ENCODE assay signal across 21 cellular contexts in genomic region chr20:59015812-59016711, GRCh38. TPM values are rescaled to one million over a fixed set of nuclear protein-coding genes. Genes with fewer than 3 reads are reported as not detected.
DNase-seq lines count a peak whose midpoint lies in the region; ATAC-seq and TF ChIP-seq lines count a peak whose summit lies in the region.
"Had no signal": no experiment of that assay in that cellular context is flagged by ENCODE, and none has a peak within 500 bp of the region (broad histone marks: within the 10 kb centered on the region; RNA-seq: fewer than 3 reads in every experiment).

No MANE protein-coding gene starts in this region.

- no peak overlapping the region for H2BK5ac ChIP-seq in IMR-90 (ENCODE audit: low read depth, low read length, poor library complexity, severe bottlenecking)

- no peak overlapping the region for H2AK9ac ChIP-seq in IMR-90 (replicated peaks; ENCODE audit: low read depth, low read length, poor library complexity)

- no peak for TF ChIP-seq EP300 in SK-N-SH (IDR thresholded peaks at IDR 0.05; ENCODE audit: borderline replicate concordance in 1 of 2, low read depth in 1 of 2, low read length in 1 of 2)

- dilution Hi-C loops in IMR-90 (cut with HindIII; ENCODE audit: low sequenced_read_pairs, unreplicated experiment) = no loop called here

- H2AK5ac ChIP-seq in IMR-90 (ENCODE audit: low read depth, low read length) = no peak overlapping the region

- no peak overlapping the region for H3K14ac ChIP-seq in IMR-90 (replicated peaks; ENCODE audit: low read depth, low read length)

- H2BK15ac ChIP-seq in IMR-90 (ENCODE audit: low read depth, low read length) = no peak overlapping the region

- in situ Hi-C loops in IMR-90 (cut with MboI; ENCODE audit: low sequenced_read_pairs) = no loop called here

- peaks cover 9% of the 10 kb centered on the region; the same call in 1 of the 2 replicates for H3K79me2 ChIP-seq in SK-N-SH (ENCODE audit: insufficient read depth)
- H3K79me2 ChIP-seq: hepatocyte had no signal

- no peak for TF ChIP-seq POLR2A in IMR-90 (IDR thresholded peaks at IDR 0.05; ENCODE audit: low read depth, low read length)

- no peaks in the 10 kb centered on the region for H3K27me3 Mint-ChIP-seq in activated T-helper 17 cell treated with anti-CD3 and anti-CD28 coated beads, Interleukin-2, amount 50 U/mL, for 72 hours
- H3K27me3 Mint-ChIP-seq in osteocyte (ENCODE audit: unreplicated experiment) = no peaks in the 10 kb centered on the region

- WGBS in SK-N-SH (ENCODE audit: low lambda C conversion rate) = 82% methylated on average over 16 of the region's 16 CpGs
- WGBS in IMR-90 (ENCODE audit: extremely low coverage in 2 of 2, insufficient read length in 1 of 2), 2 experiments = 70% methylated on average over 6 of the region's 16 CpGs; no CpG with 5 or more reads in 1 of the 2 experiments

- H3K4me1 ChIP-seq in SK-N-SH (ENCODE audit: control insufficient read depth in 1 of 2, insufficient read depth in 2 of 2, low read depth in 1 of 2, low read length in 1 of 2) = peaks cover 19 to 44% of the 10 kb centered on the region in 2 experiments; a peak in 3 of 4 replicates
- peaks cover 17% of the 10 kb centered on the region for H3K4me1 ChIP-seq in IMR-90 (ENCODE audit: control insufficient read depth, insufficient read depth, low read length)
- H3K4me1 ChIP-seq: A549 had no signal

- ATAC-seq in SK-N-SH treated with all-trans-retinoic acid at 6 μM for 48 hours (no peak), IMR-90 (ENCODE audit: low read depth) (no peak), GM18873 (IDR thresholded peaks at IDR 0.05; ENCODE audit: low FRiP score, unreplicated experiment) (no peak), HG03442 (IDR thresholded peaks at IDR 0.05; ENCODE audit: unreplicated experiment) (no peak)
- ATAC-seq in activated T-helper 17 cell treated with anti-CD3 and anti-CD28 coated beads, Interleukin-2, amount 50 U/mL, for 72 hours (replicated peaks) = no peak
- ATAC-seq: A549 had no signal

- no peak overlapping the region for H3K18ac ChIP-seq in IMR-90 (ENCODE audit: low read depth, low read length)

- H3K9me3 ChIP-seq in SK-N-SH (no peaks in the 10 kb centered on the region), IMR-90 (ENCODE audit: control insufficient read depth, insufficient read depth, low read length) (no peaks in the 10 kb centered on the region)
- H3K9me3 ChIP-seq: A549, left ventricle myocardium inferior, right atrium auricular region had no signal

- no TSS peak for BruUV-seq in IMR-90 (replicated peaks; lab: Mats Ljungman, UMichigan)

- peaks cover 17% of the 10 kb centered on the region for H3F3A ChIP-seq in SK-N-SH (replicated peaks; ENCODE audit: insufficient read depth)

- POLR2A ChIA-PET in SK-N-SH (lab: Yijun Ruan, JAX) = interaction anchor here (0.5 to 1.7 kb wide), 2 partner anchors 13 to 26 kb away, joined by 3 to 5 read pairs; no protein-coding TSS in a partner anchor
- POLR2A ChIA-PET in IMR-90 (lab: Charles Lee; ENCODE audit: unreplicated experiment) = no interaction called here

- H4K20me1 ChIP-seq in SK-N-SH (ENCODE audit: insufficient read depth) = no peaks in the 10 kb centered on the region
- H4K20me1 ChIP-seq in IMR-90 (ENCODE audit: insufficient read depth, low read length) = peaks cover 6% of the 10 kb centered on the region; the same call in 1 of the 2 replicates

- CTCF ChIA-PET in SK-N-SH (lab: Yijun Ruan, JAX) (interaction anchor here (0.6 to 1.9 kb wide), 4 partner anchors 14 to 207 kb away, joined by 3 to 9 read pairs (median 4); no protein-coding TSS in a partner anchor), IMR-90 (lab: Yijun Ruan, JAX) (no interaction called here)

- peaks cover 0 to 10% of the 10 kb centered on the region in 2 experiments; a peak in 2 of 4 replicates for H3K79me1 ChIP-seq in IMR-90 (ENCODE audit: low read depth in 1 of 2, low read length in 2 of 2)

- intact Hi-C loops in IMR-90 (cut with micrococcal nuclease) = no loop called here

- no peak overlapping the region for H4K91ac ChIP-seq in IMR-90 (ENCODE audit: insufficient read depth, low read depth, low read length)

- H3K27me3 ChIP-seq in SK-N-SH (ENCODE audit: insufficient read depth) (no peaks in the 10 kb centered on the region), IMR-90 (ENCODE audit: control insufficient read depth, insufficient read depth, low read length) (no peaks in the 10 kb centered on the region)
- H3K27me3 ChIP-seq: hepatocyte, right atrium auricular region had no signal

- H2BK120ac ChIP-seq in IMR-90 (ENCODE audit: low read depth, low read length) = no peak overlapping the region

- H4K5ac ChIP-seq in IMR-90 (ENCODE audit: low read depth, low read length) = no peak overlapping the region

- H2BK20ac ChIP-seq in IMR-90 (ENCODE audit: low read depth, low read length) = no peak overlapping the region

- peak overlapping the region; percentile 48 for H3K4me3 Mint-ChIP-seq in activated T-helper 17 cell treated with anti-CD3 and anti-CD28 coated beads, Interleukin-2, amount 50 U/mL, for 72 hours
- H3K4me3 Mint-ChIP-seq in osteocyte (ENCODE audit: unreplicated experiment) = no peak overlapping the region
- H3K4me3 Mint-ChIP-seq: nephron had no signal

- no peaks in the 10 kb centered on the region for H3K9me2 ChIP-seq in SK-N-SH

- DNase-seq in SK-N-SH = peak; percentile 69
- DNase-seq in IMR-90 = no peak
- DNase-seq in osteocyte (ENCODE audit: extremely low spot score, unreplicated experiment) = peak; percentile 73
- DNase-seq in NCI-H1105 treated with DMSO at 0.1 percent for 48 hours (lab: John Stamatoyannopoulos, UW) = no peak
- DNase-seq: KG1; left ventricle myocardium inferior; NCI-H1694 treated with DMSO at 0.1 percent for 48 hours; NCI-H524; Right ventricle myocardium superior; stimulated activated naive CD4-positive, alpha-beta T cell treated with Interleukin-2 at 50 U/mL for 16 hours had no signal

- no peaks in the 10 kb centered on the region for H3K9me3 Mint-ChIP-seq in activated T-helper 17 cell treated with anti-CD3 and anti-CD28 coated beads, Interleukin-2, amount 50 U/mL, for 72 hours
- H3K9me3 Mint-ChIP-seq in osteocyte (ENCODE audit: unreplicated experiment) = no peaks in the 10 kb centered on the region
- H3K9me3 Mint-ChIP-seq: nephron had no signal

- H3K9ac ChIP-seq in SK-N-SH (no peak overlapping the region), IMR-90 (ENCODE audit: low read depth, low read length) (no peak overlapping the region)

- no peak overlapping the region for H4K8ac ChIP-seq in IMR-90 (ENCODE audit: low read depth in 2 of 2, low read length in 2 of 2)

- H3K27ac Mint-ChIP-seq in activated T-helper 17 cell treated with anti-CD3 and anti-CD28 coated beads, Interleukin-2, amount 50 U/mL, for 72 hours = peak overlapping the region; percentile 64
- peak overlapping the region; percentile 24 for H3K27ac Mint-ChIP-seq in osteocyte (ENCODE audit: unreplicated experiment)

- H3K56ac ChIP-seq in IMR-90 (ENCODE audit: extremely low read depth, insufficient read depth, low read length) = no peak overlapping the region

- no peaks in the 10 kb centered on the region for H3K36me3 Mint-ChIP-seq in activated T-helper 17 cell treated with anti-CD3 and anti-CD28 coated beads, Interleukin-2, amount 50 U/mL, for 72 hours (ENCODE audit: low read depth)
- no peaks in the 10 kb centered on the region for H3K36me3 Mint-ChIP-seq in osteocyte (ENCODE audit: unreplicated experiment)

- TF ChIP-seq RAD21 in SK-N-SH (IDR thresholded peaks at IDR 0.05; ENCODE audit: low read length) (no peak), IMR-90 (IDR thresholded peaks at IDR 0.05; ENCODE audit: low read length) (no peak)

- H3K9me1 ChIP-seq in IMR-90 (ENCODE audit: insufficient read depth, low read length) = peaks cover 15% of the 10 kb centered on the region

- no peak for TF ChIP-seq CTCF in SK-N-SH (IDR thresholded peaks at IDR 0.05)
- no peak for TF ChIP-seq CTCF in IMR-90 (conservative IDR thresholded peaks at IDR 0.05; ENCODE audit: low read depth, low read length)
- TF ChIP-seq CTCF in osteocyte (IDR thresholded peaks at IDR 0.05) = no peak

- H3K27ac ChIP-seq in SK-N-SH (ENCODE audit: low read depth in 2 of 2, low read length in 1 of 2) = peak overlapping the region in 1 of 2 experiments; percentile 64; a peak in 2 of 4 replicates
- no peak overlapping the region for H3K27ac ChIP-seq in IMR-90 (ENCODE audit: insufficient read depth, low read length)
- H3K27ac ChIP-seq: A549, coronary artery, hepatocyte had no signal

- H3K4me3 ChIP-seq in SK-N-SH (ENCODE audit: low read depth in 2 of 2, low read length in 1 of 2) (no peak overlapping the region), IMR-90 (ENCODE audit: insufficient read depth, low read depth, low read length) (no peak overlapping the region)
- H3K4me3 ChIP-seq: A549, coronary artery, hepatocyte, left ventricle myocardium inferior, right atrium auricular region had no signal

- H3K4me1 Mint-ChIP-seq in activated T-helper 17 cell treated with anti-CD3 and anti-CD28 coated beads, Interleukin-2, amount 50 U/mL, for 72 hours = peaks cover 42% of the 10 kb centered on the region
- H3K4me1 Mint-ChIP-seq in osteocyte (ENCODE audit: unreplicated experiment) = peaks cover 36% of the 10 kb centered on the region

- H2AFZ ChIP-seq in SK-N-SH (ENCODE audit: low read depth) (no peak overlapping the region), IMR-90 (replicated peaks; ENCODE audit: low read length, poor library complexity) (peak overlapping the region; percentile 61)
- H2AFZ ChIP-seq: hepatocyte had no signal

- H3K4ac ChIP-seq in IMR-90 (ENCODE audit: low read depth, low read length) = peak overlapping the region; percentile 21; the same call in 1 of the 2 replicates

- no peak overlapping the region for H3K4me2 ChIP-seq in SK-N-SH
- H3K4me2 ChIP-seq in IMR-90 (ENCODE audit: low read depth, low read length) = no peak overlapping the region
- H3K4me2 ChIP-seq: A549, hepatocyte had no signal

- H3K23ac ChIP-seq in IMR-90 (ENCODE audit: low read depth, low read length) = 0 out of 2 replicates have a peak overlapping the region, but pooled peaks have one; percentile 48

- H3K36me3 ChIP-seq in SK-N-SH (replicated peaks in 1 of 2; ENCODE audit: control insufficient read depth in 1 of 2, insufficient read depth in 2 of 2, low read length in 1 of 2) (no peaks in the 10 kb centered on the region), IMR-90 (ENCODE audit: control insufficient read depth, insufficient read depth, low read length) (no peaks in the 10 kb centered on the region)
- H3K36me3 ChIP-seq: left ventricle myocardium inferior, right atrium auricular region had no signal

RNA-seq across cellular contexts. Expression of gene TUBB1, which starts 3.2 kb away (rescaled TPM):
- 0.02 TPM in 1 of 2 replicates, not detected in the other for polyA plus RNA-seq in SK-N-SH (2012; rRNA removed)
- polyA plus RNA-seq in SK-N-SH (2012; cell fraction: cytosol; rRNA removed) = not detected in 2 replicates
- 0.01 TPM in 1 of 2 replicates, not detected in the other for polyA plus RNA-seq in SK-N-SH (2012; cell fraction: nucleus; rRNA removed)
- not detected in 2 replicates for total RNA-seq in IMR-90 (2012; rRNA removed)
- not detected in 2 replicates for polyA plus RNA-seq in IMR-90 (2012; rRNA removed)
- not detected in 2 replicates for polyA plus RNA-seq in IMR-90 (2012; cell fraction: cytosol; rRNA removed)
- 0.02 TPM in 1 of 2 replicates, not detected in the other for polyA plus RNA-seq in IMR-90 (2012; cell fraction: nucleus; rRNA removed; ENCODE audit: low replicate concordance)
- total RNA-seq in activated T-helper 17 cell treated with anti-CD3 and anti-CD28 coated beads, Interleukin-2, amount 50 U/mL, for 72 hours = under 1 TPM; 0.08 to 0.13 TPM
- total RNA-seq in osteocyte = not detected in 2 replicates
- total RNA-seq: astrocyte, H4 had no signal

RNA-seq across cellular contexts. Expression of gene CTSZ, which starts 9.0 kb away (rescaled TPM):
- polyA plus RNA-seq in SK-N-SH (2012; rRNA removed) (0.03 and 0.05 TPM in 2 replicates), IMR-90 (2012; rRNA removed) (82.8 and 88.5 TPM in 2 replicates)
- 0.03 and 0.09 TPM in 2 replicates for polyA plus RNA-seq in SK-N-SH (2012; cell fraction: cytosol; rRNA removed)
- polyA plus RNA-seq in SK-N-SH (2012; cell fraction: nucleus; rRNA removed) = not detected in 2 replicates
- total RNA-seq in IMR-90 (2012; rRNA removed) (43.6 and 46.1 TPM in 2 replicates), osteocyte (17.2 and 17.5 TPM in 2 replicates)
- 78.1 and 134 TPM in 2 replicates for polyA plus RNA-seq in IMR-90 (2012; cell fraction: cytosol; rRNA removed)
- 37.6 and 39.3 TPM in 2 replicates for polyA plus RNA-seq in IMR-90 (2012; cell fraction: nucleus; rRNA removed; ENCODE audit: low replicate concordance)
- 10 to 100 TPM; 29.7 to 52.2 TPM for total RNA-seq in activated T-helper 17 cell treated with anti-CD3 and anti-CD28 coated beads, Interleukin-2, amount 50 U/mL, for 72 hours

RNA-seq across cellular contexts. Expression of gene ATP5F1E, which starts 16.1 kb away (rescaled TPM):
- polyA plus RNA-seq in SK-N-SH (2012; rRNA removed) = 48.0 and 60.8 TPM in 2 replicates
- 80.3 and 119 TPM in 2 replicates for polyA plus RNA-seq in SK-N-SH (2012; cell fraction: cytosol; rRNA removed)
- polyA plus RNA-seq in SK-N-SH (2012; cell fraction: nucleus; rRNA removed) = 15.0 and 17.5 TPM in 2 replicates
- total RNA-seq in IMR-90 (2012; rRNA removed) = 3.8 and 12.2 TPM in 2 replicates
- 34.5 and 42.6 TPM in 2 replicates for polyA plus RNA-seq in IMR-90 (2012; rRNA removed)
- 9.0 and 19.1 TPM in 2 replicates for polyA plus RNA-seq in IMR-90 (2012; cell fraction: cytosol; rRNA removed)
- polyA plus RNA-seq in IMR-90 (2012; cell fraction: nucleus; rRNA removed; ENCODE audit: low replicate concordance) = 1.8 and 10.5 TPM in 2 replicates
- total RNA-seq in activated T-helper 17 cell treated with anti-CD3 and anti-CD28 coated beads, Interleukin-2, amount 50 U/mL, for 72 hours = 10 to 100 TPM; 45.5 to 78.0 TPM
- 66.7 and 68.2 TPM in 2 replicates for total RNA-seq in osteocyte

RNA-seq across cellular contexts. Expression of gene PRELID3B, which starts 26.5 kb away (rescaled TPM):
- polyA plus RNA-seq in SK-N-SH (2012; rRNA removed) (20.9 and 27.4 TPM in 2 replicates), IMR-90 (2012; rRNA removed) (18.0 and 24.8 TPM in 2 replicates)
- 38.1 and 58.8 TPM in 2 replicates for polyA plus RNA-seq in SK-N-SH (2012; cell fraction: cytosol; rRNA removed)
- polyA plus RNA-seq in SK-N-SH (2012; cell fraction: nucleus; rRNA removed) = 6.0 and 10.8 TPM in 2 replicates
- total RNA-seq in IMR-90 (2012; rRNA removed) (41.9 and 80.8 TPM in 2 replicates), osteocyte (38.8 and 45.1 TPM in 2 replicates)
- polyA plus RNA-seq in IMR-90 (2012; cell fraction: cytosol; rRNA removed) = 3.3 and 4.8 TPM in 2 replicates
- polyA plus RNA-seq in IMR-90 (2012; cell fraction: nucleus; rRNA removed; ENCODE audit: low replicate concordance) = 1.4 and 8.0 TPM in 2 replicates
- 100 to 1,000 TPM in 1 of 2 donors, 10 to 100 TPM in 1; 77.1 to 107 TPM for total RNA-seq in activated T-helper 17 cell treated with anti-CD3 and anti-CD28 coated beads, Interleukin-2, amount 50 U/mL, for 72 hours

RNA-seq across cellular contexts. Expression of gene NELFCD, which starts 35.0 kb away (rescaled TPM):
- polyA plus RNA-seq in SK-N-SH (2012; rRNA removed) = 90.0 and 94.8 TPM in 2 replicates
- 73.2 and 84.8 TPM in 2 replicates for polyA plus RNA-seq in SK-N-SH (2012; cell fraction: cytosol; rRNA removed)
- 233 and 267 TPM in 2 replicates for polyA plus RNA-seq in SK-N-SH (2012; cell fraction: nucleus; rRNA removed)
- 82.2 and 94.1 TPM in 2 replicates for total RNA-seq in IMR-90 (2012; rRNA removed)
- polyA plus RNA-seq in IMR-90 (2012; rRNA removed) = 85.7 and 88.9 TPM in 2 replicates
- 41.7 and 69.9 TPM in 2 replicates for polyA plus RNA-seq in IMR-90 (2012; cell fraction: cytosol; rRNA removed)
- polyA plus RNA-seq in IMR-90 (2012; cell fraction: nucleus; rRNA removed; ENCODE audit: low replicate concordance) = 137 and 278 TPM in 2 replicates
- total RNA-seq in activated T-helper 17 cell treated with anti-CD3 and anti-CD28 coated beads, Interleukin-2, amount 50 U/mL, for 72 hours = 100 to 1,000 TPM in 1 of 2 donors, 10 to 100 TPM in 1; 92.7 to 124 TPM
- total RNA-seq in osteocyte = 60.9 and 64.5 TPM in 2 replicates

Comparison
In these comparisons a context has a peak if more than half of its experiments do, and no peak if none do; other contexts are left out.
1. DNase-seq: peak in SK-N-SH (single experiment) and osteocyte (single experiment); none in IMR-90 (single experiment) and NCI-H1105 treated with DMSO at 0.1 percent for 48 hours (single experiment).